ENCODE assay signal across 12 cellular contexts in genomic region chr11:124868322-124869274, GRCh38. TPM values are rescaled to one million over a fixed set of nuclear protein-coding genes. Genes with fewer than 3 reads are reported as not detected.
A peak's percentile ranks its signal among the peaks of the same experiment; 100 is the strongest.
DNase-seq lines count a peak whose midpoint lies in the region; FAIRE-seq and TF ChIP-seq lines count a peak whose summit lies in the region.
"Had no signal": no experiment of that assay in that cellular context is flagged by ENCODE, and none has a peak within 500 bp of the region (broad histone marks: within the 10 kb centered on the region; RNA-seq: fewer than 3 reads in every experiment).

No MANE protein-coding gene starts in this region.

- no peak overlapping the region for H3K27ac Mint-ChIP-seq in mesothelial cell of epicardium
- H3K27ac Mint-ChIP-seq: type B pancreatic cell had no signal

- no peaks in the 10 kb centered on the region for H3K9me3 ChIP-seq in endothelial cell of umbilical vein (replicated peaks; ENCODE audit: control insufficient read depth, insufficient read depth, low read length)
- H3K9me3 ChIP-seq in GM23248 (ENCODE audit: low read depth): no peaks in the 10 kb centered on the region

- WGBS in GM23248 (ENCODE audit: low coverage in 1 of 2, low lambda C conversion rate in 2 of 2, missing lambda C conversion rate in 2 of 2), 2 experiments: 11% methylated on average over 47 to 62 of the region's 63 CpGs

- H3K9ac ChIP-seq in endothelial cell of umbilical vein (replicated peaks; ENCODE audit: extremely low read depth, insufficient read depth, low read length) (no peak overlapping the region), GM23248 (no peak overlapping the region)

- dilution Hi-C loops in endothelial cell of umbilical vein (cut with MboI; ENCODE audit: extremely low pct_ligation_motif_present, low sequenced_read_pairs): no loop called here

- H3K36me3 Mint-ChIP-seq in mesothelial cell of epicardium: no peaks in the 10 kb centered on the region

- no peak overlapping the region for H3K27ac ChIP-seq in endothelial cell of umbilical vein (ENCODE audit: insufficient read depth, low read depth, low read length)
- H3K27ac ChIP-seq in GM23248: no peak overlapping the region

- no peaks in the 10 kb centered on the region for H3F3A ChIP-seq in GM23248 (ENCODE audit: insufficient read depth)

- H3K27me3 ChIP-seq in endothelial cell of umbilical vein (ENCODE audit: control insufficient read depth in 2 of 2, insufficient read depth in 2 of 2, low read length in 2 of 2) (peaks cover 82 to 95% of the 10 kb centered on the region in 2 experiments), GM23248 (replicated peaks; ENCODE audit: insufficient read depth) (peaks cover 87% of the 10 kb centered on the region)

- H3K9me1 ChIP-seq in endothelial cell of umbilical vein (replicated peaks; ENCODE audit: control insufficient read depth, extremely low read depth, insufficient read depth, low read length): no peaks in the 10 kb centered on the region

- no TSS peak for BruUV-seq in endothelial cell of umbilical vein (replicated peaks; lab: Mats Ljungman, UMichigan)

- DNase-seq in activated effector memory CD4-positive, alpha-beta T cell treated with anti-CD3 and anti-CD28 coated beads, Interleukin-2, amount 50 U/mL, for 16 hours: peak; percentile 64
- no peak for DNase-seq in activated effector memory CD4-positive, alpha-beta T cell treated with Interleukin-2 at 50 U/mL for 16 hours
- DNase-seq in NCI-H526 treated with DMSO at 0.1 percent for 48 hours (lab: John Stamatoyannopoulos, UW) (peak; percentile 33), endothelial cell of umbilical vein (ENCODE audit: low read depth, low spot score) (no peak), retinal pigment epithelial cell (ENCODE audit: low read depth) (no peak), GM23248 (no peak), AG08396 (ENCODE audit: low spot score) (no peak), mesothelial cell of epicardium (ENCODE audit: low spot score in 2 of 2, unreplicated experiment in 2 of 2) (no peak)
- DNase-seq: NCI-H1417 treated with DMSO at 0.1 percent for 48 hours had no signal

- TF ChIP-seq POLR2A in endothelial cell of umbilical vein (IDR thresholded peaks at IDR 0.05; ENCODE audit: low read depth, low read length): no peak

- H2AFZ ChIP-seq in endothelial cell of umbilical vein (ENCODE audit: low read depth, low read length): no peak overlapping the region
- no peak overlapping the region for H2AFZ ChIP-seq in GM23248

- H3K36me3 ChIP-seq in endothelial cell of umbilical vein (ENCODE audit: control insufficient read depth in 2 of 2, extremely low read depth in 1 of 2, insufficient read depth in 2 of 2, low read length in 2 of 2) (no peaks in the 10 kb centered on the region), GM23248 (ENCODE audit: low read depth) (no peaks in the 10 kb centered on the region)

- peaks cover 3% of the 10 kb centered on the region for H3K4me1 Mint-ChIP-seq in mesothelial cell of epicardium

- POLR2A ChIA-PET in endothelial cell of umbilical vein (lab: Charles Lee): no interaction called here

- H3K9me3 Mint-ChIP-seq in mesothelial cell of epicardium: no peaks in the 10 kb centered on the region
- H3K9me3 Mint-ChIP-seq: type B pancreatic cell had no signal

- intact Hi-C loops in endothelial cell of umbilical vein (cut with micrococcal nuclease): no loop called here

- TF ChIP-seq CTCF in endothelial cell of umbilical vein (IDR thresholded peaks at IDR 0.05; ENCODE audit: extremely low read depth in 1 of 2, insufficient read depth in 1 of 2, low read depth in 1 of 2, low read length in 2 of 2): no peak
- peak; percentile 1 for TF ChIP-seq CTCF in retinal pigment epithelial cell (conservative IDR thresholded peaks at IDR 0.05; ENCODE audit: low read depth, low read length)
- TF ChIP-seq CTCF in mesothelial cell of epicardium (IDR thresholded peaks at IDR 0.05; ENCODE audit: unreplicated experiment): no peak

- no peaks in the 10 kb centered on the region for H3K9me2 ChIP-seq in GM23248 (ENCODE audit: insufficient read depth)

- CTCF ChIA-PET in endothelial cell of umbilical vein (lab: Charles Lee): interaction anchor here (1.1 to 3.3 kb wide), 3 partner anchors 21 to 466 kb away, joined by 3 to 13 read pairs (median 5); no protein-coding TSS in a partner anchor

- H3K27me3 Mint-ChIP-seq in mesothelial cell of epicardium (ENCODE audit: low read depth): peaks cover 100% of the 10 kb centered on the region

- H3K79me2 ChIP-seq in endothelial cell of umbilical vein (ENCODE audit: control insufficient read depth, insufficient read depth, low read length) (no peaks in the 10 kb centered on the region), GM23248 (ENCODE audit: insufficient read depth) (no peaks in the 10 kb centered on the region)

- H3K4me3 ChIP-seq in endothelial cell of umbilical vein (replicated peaks in 1 of 3; ENCODE audit: insufficient read depth in 1 of 3, low read depth in 1 of 3, low read length in 3 of 3) (no peak overlapping the region), retinal pigment epithelial cell (ENCODE audit: low read length) (no peak overlapping the region), GM23248 (no peak overlapping the region)
- H3K4me3 ChIP-seq: K562 had no signal

- H3K4me1 ChIP-seq in endothelial cell of umbilical vein (ENCODE audit: control insufficient read depth, extremely low read depth, insufficient read depth, low read length) (peaks cover 3% of the 10 kb centered on the region), GM23248 (ENCODE audit: insufficient read depth) (0 out of 2 replicates have a peak, but pooled peaks cover 4% of the 10 kb centered on the region)

- in situ Hi-C loops in GM23248 (cut with MboI): loop anchor here (25.0 kb wide), 1 partner anchor 456 kb away; the partner anchor contains the start of gene OR8B4

- H3K4me2 ChIP-seq in endothelial cell of umbilical vein (ENCODE audit: insufficient read depth, low read length) (no peak overlapping the region), GM23248 (ENCODE audit: unreplicated experiment) (no peak overlapping the region)

- FAIRE-seq in endothelial cell of umbilical vein (lab: Jason Lieb, UNC): no peak

- H4K20me1 ChIP-seq in endothelial cell of umbilical vein (replicated peaks; ENCODE audit: control insufficient read depth, extremely low read depth, insufficient read depth, low read length) (no peaks in the 10 kb centered on the region), GM23248 (ENCODE audit: insufficient read depth) (no peaks in the 10 kb centered on the region)

- no peak overlapping the region for H3K4me3 Mint-ChIP-seq in mesothelial cell of epicardium

TF ChIP-seq in endothelial cell of umbilical vein, 7 proteins besides CTCF, POLR2A, EP300 and RAD21:
- TF ChIP-seq FOS (IDR thresholded peaks at IDR 0.05; ENCODE audit: borderline replicate concordance, insufficient read depth, low read length) (no peak), EZH2 (IDR thresholded peaks at IDR 0.05; ENCODE audit: borderline replicate concordance, low read depth, low read length, severe bottlenecking) (peak; percentile 98), GATA2 (IDR thresholded peaks at IDR 0.05; ENCODE audit: insufficient read depth, insufficient read length, low read depth, low read length) (no peak), MYC (IDR thresholded peaks at IDR 0.05; ENCODE audit: low read depth, low read length) (no peak), POLR2AphosphoS5 (IDR thresholded peaks at IDR 0.05; ENCODE audit: insufficient read depth, low read depth, low read length) (no peak)
- TF ChIP-seq, protein P1, sequence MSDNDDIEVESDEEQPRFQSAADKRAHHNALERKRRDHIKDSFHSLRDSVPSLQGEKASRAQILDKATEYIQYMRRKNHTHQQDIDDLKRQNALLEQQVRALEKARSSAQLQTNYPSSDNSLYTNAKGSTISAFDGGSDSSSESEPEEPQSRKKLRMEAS (IDR thresholded peaks at IDR 0.05; ENCODE audit: insufficient read depth, insufficient read length): no peak
TF ChIP-seq in endothelial cell of umbilical vein: peak in this region for 1.

RNA-seq across cellular contexts. Expression of gene ROBO3, which starts 3.4 kb away (rescaled TPM):
- total RNA-seq in endothelial cell of umbilical vein: 19.3 and 27.1 TPM in 2 replicates
- polyA plus RNA-seq in endothelial cell of umbilical vein: 65.4 and 79.4 TPM in 2 replicates
- polyA plus RNA-seq in endothelial cell of umbilical vein (2011; cell fraction: cytosol; rRNA removed): 19.2 and 33.6 TPM in 2 replicates
- 203 and 270 TPM in 2 replicates for polyA plus RNA-seq in endothelial cell of umbilical vein (2011; cell fraction: nucleus; rRNA removed)
- 15.1 and 33.3 TPM in 2 replicates for polyA plus RNA-seq in endothelial cell of umbilical vein (2012)
- polyA minus RNA-seq in endothelial cell of umbilical vein: 11.4 and 20.7 TPM in 2 replicates
- polyA minus RNA-seq in endothelial cell of umbilical vein (2011; cell fraction: cytosol; rRNA and poly(A)+ RNA removed): not detected
- 27.5 and 44.7 TPM in 2 replicates for polyA minus RNA-seq in endothelial cell of umbilical vein (2011; cell fraction: nucleus; rRNA and poly(A)+ RNA removed)
- 10.5 and 12.1 TPM in 2 replicates for total RNA-seq in GM23248 (2014; rRNA removed; shearing (Covaris generic))
- 9.9 and 12.1 TPM in 2 replicates for polyA plus RNA-seq in GM23248 (2016; fragmentation: Nextera tagmentation; extraction: Ambion mirVana)
- 26.0 to 26.7 TPM (median 26.4 TPM) in 3 replicates for total RNA-seq in mesothelial cell of epicardium

RNA-seq across cellular contexts. Expression of gene ROBO4, which starts 29.1 kb away (rescaled TPM):
- 464 and 474 TPM in 2 replicates for total RNA-seq in endothelial cell of umbilical vein
- 260 and 346 TPM in 2 replicates for polyA plus RNA-seq in endothelial cell of umbilical vein
- 115 and 131 TPM in 2 replicates for polyA plus RNA-seq in endothelial cell of umbilical vein (2011; cell fraction: cytosol; rRNA removed)
- polyA plus RNA-seq in endothelial cell of umbilical vein (2011; cell fraction: nucleus; rRNA removed): 309 and 459 TPM in 2 replicates
- 220 and 257 TPM in 2 replicates for polyA plus RNA-seq in endothelial cell of umbilical vein (2012)
- polyA minus RNA-seq in endothelial cell of umbilical vein: 256 and 278 TPM in 2 replicates
- polyA minus RNA-seq in endothelial cell of umbilical vein (2011; cell fraction: cytosol; rRNA and poly(A)+ RNA removed): not detected
- polyA minus RNA-seq in endothelial cell of umbilical vein (2011; cell fraction: nucleus; rRNA and poly(A)+ RNA removed): 319 and 468 TPM in 2 replicates
- total RNA-seq in GM23248 (2014; rRNA removed; shearing (Covaris generic)): 0.51 and 1.3 TPM in 2 replicates
- 0.53 and 1.1 TPM in 2 replicates for polyA plus RNA-seq in GM23248 (2016; fragmentation: Nextera tagmentation; extraction: Ambion mirVana)
- total RNA-seq in mesothelial cell of epicardium: not detected in 3 replicates
- total RNA-seq: K562; T-helper 1 cell treated with Interleukin-12 subunit alpha and Interleukin-12 subunit beta and Interleukin-4 antibody, amounts not matched to agents 30 ng/mL and 1 ng/mL, for 36 hours had no signal
- polyA plus RNA-seq: K562 had no signal

RNA-seq across cellular contexts. Expression of gene HEPN1, which starts 50.5 kb away (rescaled TPM):
- total RNA-seq in endothelial cell of umbilical vein (not detected in 2 replicates), mesothelial cell of epicardium (not detected in 3 replicates)
- polyA plus RNA-seq in endothelial cell of umbilical vein (not detected in 2 replicates), GM23248 (2016; fragmentation: Nextera tagmentation; extraction: Ambion mirVana) (not detected in 2 replicates)
- not detected in 2 replicates for polyA plus RNA-seq in endothelial cell of umbilical vein (2011; cell fraction: cytosol; rRNA removed)
- polyA plus RNA-seq in endothelial cell of umbilical vein (2011; cell fraction: nucleus; rRNA removed): not detected in 2 replicates
- polyA plus RNA-seq in endothelial cell of umbilical vein (2012): not detected in 2 replicates
- not detected in 2 replicates for polyA minus RNA-seq in endothelial cell of umbilical vein
- not detected for polyA minus RNA-seq in endothelial cell of umbilical vein (2011; cell fraction: cytosol; rRNA and poly(A)+ RNA removed)
- polyA minus RNA-seq in endothelial cell of umbilical vein (2011; cell fraction: nucleus; rRNA and poly(A)+ RNA removed): not detected in 2 replicates
- not detected in 2 replicates for total RNA-seq in GM23248 (2014; rRNA removed; shearing (Covaris generic))
- total RNA-seq: K562; T-helper 1 cell treated with Interleukin-12 subunit alpha and Interleukin-12 subunit beta and Interleukin-4 antibody, amounts not matched to agents 30 ng/mL and 1 ng/mL, for 36 hours had no signal
- polyA plus RNA-seq: K562 had no signal

Comparison
In these comparisons a context has a peak if more than half of its experiments do, and no peak if none do; other contexts are left out.
1. DNase-seq: peak in activated effector memory CD4-positive, alpha-beta T cell treated with anti-CD3 and anti-CD28 coated beads, Interleukin-2, amount 50 U/mL, for 16 hours (single experiment) and NCI-H526 treated with DMSO at 0.1 percent for 48 hours (single experiment); none in activated effector memory CD4-positive, alpha-beta T cell treated with Interleukin-2 at 50 U/mL for 16 hours (single experiment), endothelial cell of umbilical vein (single experiment), retinal pigment epithelial cell (single experiment), GM23248 (single experiment), AG08396 (single experiment) and mesothelial cell of epicardium (0 of 2).
2. RNA of gene ROBO4, which starts 29.1 kb away (total RNA-seq): 464 to 474 TPM in endothelial cell of umbilical vein; 0.51 to 1.3 TPM in GM23248 and not detected in mesothelial cell of epicardium; every median in the first group is over 100 times any median in the second.